7 cellular contexts compared by ENCODE assay signal in the genomic region with DNA sequence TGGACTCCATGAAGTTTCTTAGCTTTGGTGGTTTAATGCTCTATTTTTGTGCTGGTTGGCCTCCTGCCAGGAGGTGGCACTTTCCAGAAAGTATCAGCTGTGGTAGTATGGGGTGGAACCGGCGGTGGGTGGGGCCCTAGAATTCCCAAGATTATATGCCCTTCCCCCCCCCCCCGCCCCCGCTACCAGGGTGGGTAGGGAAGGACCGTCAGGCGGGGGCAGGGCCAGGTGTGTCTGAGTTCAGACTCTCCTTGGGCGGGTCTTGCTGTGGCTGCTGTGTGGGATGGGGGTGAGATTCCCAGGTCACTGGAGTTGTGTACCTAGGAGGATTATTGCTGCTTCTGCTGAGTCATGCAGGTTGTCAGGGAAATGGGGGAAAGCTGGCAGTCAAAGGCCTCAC.
DNase-seq lines count a peak whose midpoint lies in the region; ATAC-seq, FAIRE-seq and TF ChIP-seq lines count a peak whose summit lies in the region.
"Not testable (repeated sequence)": the region's sequence is repeated elsewhere in the genome, so short reads cannot be mapped to it uniquely, and the experiment has no call there.

No MANE protein-coding gene starts in this region.

- H2AFZ ChIP-seq in trophoblast cell (ENCODE audit: insufficient read depth, low read length, poor library complexity) = not testable (repeated sequence)

- TF ChIP-seq EP300 in A549 (IDR thresholded peaks at IDR 0.05) = not testable (repeated sequence)

- H2BK5ac ChIP-seq in trophoblast cell (ENCODE audit: low read depth, low read length, poor library complexity) = not testable (repeated sequence)

- peak overlapping the region; percentile 50 for H4K12ac ChIP-seq in trophoblast cell (ENCODE audit: low read depth, low read length)

- not testable (repeated sequence) for H4K8ac ChIP-seq in trophoblast cell (ENCODE audit: low read depth, low read length)

- not testable (repeated sequence) for H3K79me2 ChIP-seq in trophoblast cell (ENCODE audit: control insufficient read depth, insufficient read depth, low read length, poor library complexity)

- DNase-seq in A549 (ENCODE audit: low read depth in 1 of 2, low spot score in 1 of 2) (peak in 1 of 2 experiments; percentile 7), Daoy (ENCODE audit: low read depth) (peak; percentile 2), HT-29 (ENCODE audit: low spot score) (peak; percentile 78), NCI-H748 treated with DMSO at 0.1 percent for 48 hours (lab: John Stamatoyannopoulos, UW) (peak; percentile 36), colonic mucosa (peak; percentile 83), left colon (peak; percentile 70 to 90)
- DNase-seq in trophoblast cell = not testable (repeated sequence)

- CTCF ChIA-PET in A549 (lab: Yijun Ruan, JAX) = interaction anchor here (0.9 kb wide), 1 partner anchor 46 kb away, joined by 3 read pairs; no protein-coding TSS in a partner anchor

- TF ChIP-seq RAD21 in A549 (conservative IDR thresholded peaks at IDR 0.05 in 1 of 2, IDR thresholded peaks at IDR 0.05 in 1 of 2) = not testable (repeated sequence)

- intact Hi-C loops in colonic mucosa (cut with DNase I); left colon (cut with DNase I, micrococcal nuclease): not testable (repeated sequence)

- H2BK12ac ChIP-seq in trophoblast cell (ENCODE audit: low read length) = not testable (repeated sequence)

- H4K91ac ChIP-seq in trophoblast cell (ENCODE audit: low read depth, low read length) = not testable (repeated sequence)

- H3K4me2 ChIP-seq in A549 = peak overlapping the region; percentile 12; the same call in 1 of the 3 replicates
- H3K4me2 ChIP-seq in trophoblast cell (ENCODE audit: low read length) = not testable (repeated sequence)

- H3K79me1 ChIP-seq in trophoblast cell (ENCODE audit: low read length) = not testable (repeated sequence)

- TF ChIP-seq CTCF in A549 (IDR thresholded peaks at IDR 0.05); colonic mucosa (IDR thresholded peaks at IDR 0.05): not testable (repeated sequence)

- ATAC-seq in A549 = not testable (repeated sequence)
- ATAC-seq in left colon = peak; percentile 92

- FAIRE-seq in A549 (lab: Jason Lieb, UNC) = not testable (repeated sequence)

- not testable (repeated sequence) for H3K4ac ChIP-seq in trophoblast cell (ENCODE audit: low read depth, low read length)

- not testable (repeated sequence) for H3K36me3 ChIP-seq in colonic mucosa; trophoblast cell (ENCODE audit: control insufficient read depth in 1 of 2, insufficient read depth in 2 of 2, low read length in 2 of 2)

- not testable (repeated sequence) for H3K9me3 ChIP-seq in A549; colonic mucosa; trophoblast cell (ENCODE audit: insufficient read depth, low read depth, low read length)

- H2BK120ac ChIP-seq in trophoblast cell (ENCODE audit: insufficient read depth, low read length, poor library complexity) = not testable (repeated sequence)

- POLR2A ChIA-PET in A549 (lab: Yijun Ruan, JAX) = not testable (repeated sequence)

- not testable (repeated sequence) for H2AK5ac ChIP-seq in trophoblast cell (ENCODE audit: low read length)

- 17% methylated on average over 6 of the region's 7 CpGs for WGBS in A549 (ENCODE audit: missing lambda C conversion rate)
- WGBS in trophoblast cell (ENCODE audit: extremely low coverage, insufficient coverage, insufficient read length) = no CpG with 5 or more reads among the region's 7 CpGs

- not testable (repeated sequence) for TF ChIP-seq POLR2A in A549 (IDR thresholded peaks at IDR 0.05; ENCODE audit: low read length)

- not testable (repeated sequence) for H3K4me1 ChIP-seq in A549; colonic mucosa; trophoblast cell (ENCODE audit: control insufficient read depth in 1 of 2, insufficient read depth in 2 of 2, low read length in 2 of 2)

- peak overlapping the region in 1 of 2 experiments; percentile 39; a peak in 1 of 6 replicates for H3K27ac ChIP-seq in A549
- not testable (repeated sequence) for H3K27ac ChIP-seq in colonic mucosa; trophoblast cell (ENCODE audit: low read depth, low read length)

- not testable (repeated sequence) for H3K23ac ChIP-seq in trophoblast cell (ENCODE audit: low read length)

- not testable (repeated sequence) for H3K18ac ChIP-seq in trophoblast cell (ENCODE audit: low read length)

- not testable (repeated sequence) for H3K4me3 ChIP-seq in A549; colonic mucosa; trophoblast cell (ENCODE audit: low read depth, low read length)

- not testable (repeated sequence) for H3K14ac ChIP-seq in trophoblast cell (ENCODE audit: low read length)

- H3K9ac ChIP-seq in colonic mucosa (ENCODE audit: low read depth in 2 of 2, low read length in 2 of 2); trophoblast cell (ENCODE audit: low read length): not testable (repeated sequence)

- not testable (repeated sequence) for H3K27me3 ChIP-seq in colonic mucosa; trophoblast cell (ENCODE audit: insufficient read depth, low read length)

TF ChIP-seq in A549, 52 proteins besides CTCF, POLR2A, EP300 and RAD21:
- TF ChIP-seq MAFK (IDR thresholded peaks at IDR 0.05; ENCODE audit: partially characterized antibody) = peak; percentile 11
